1 cellular context compared by ENCODE assay signal in genomic region chr11:47176328-47177228, GRCh38.
A peak's percentile ranks its signal among the peaks of the same experiment; 100 is the strongest.
TF ChIP-seq lines count a peak whose summit lies in the region.

ARFGAP2 (minus strand) TSS chr11:47176879; CDS start chr11:47176853, 26 bp downstream.

TF ChIP-seq in HepG2, 621 proteins besides CTCF, POLR2A, EP300 and RAD21 (continued from another document and continues in another):
- TF ChIP-seq MLXIP (CRISPR knock-in tag; IDR thresholded peaks at IDR 0.05; ENCODE audit: borderline replicate concordance) (no peak), HOXD1 (CRISPR knock-in tag; IDR thresholded peaks at IDR 0.05) (no peak), CBX5 (CRISPR knock-in tag; IDR thresholded peaks at IDR 0.05; ENCODE audit: borderline replicate concordance) (no peak), HOXA9 (CRISPR knock-in tag; IDR thresholded peaks at IDR 0.05; ENCODE audit: borderline replicate concordance) (no peak), U2AF2 (IDR thresholded peaks at IDR 0.05; ENCODE audit: low read depth, low read length) (no peak), ZNF720 (CRISPR knock-in tag; IDR thresholded peaks at IDR 0.05) (no peak), EED (CRISPR knock-in tag; IDR thresholded peaks at IDR 0.05) (0 out of 2 replicates have a peak, but pooled peaks have one; percentile 77), ZNF354B (CRISPR knock-in tag; IDR thresholded peaks at IDR 0.05) (no peak), ZNF609 (CRISPR knock-in tag; IDR thresholded peaks at IDR 0.05; ENCODE audit: borderline replicate concordance) (peak; percentile 27; the same call in 1 of the 2 replicates), SIX1 (CRISPR knock-in tag; IDR thresholded peaks at IDR 0.05; ENCODE audit: borderline replicate concordance) (no peak), ZNF503 (CRISPR knock-in tag; IDR thresholded peaks at IDR 0.05) (no peak), ZSCAN21 (CRISPR knock-in tag; IDR thresholded peaks at IDR 0.05; ENCODE audit: borderline replicate concordance) (peak; percentile 51; the same call in 1 of the 2 replicates), SRF (IDR thresholded peaks at IDR 0.05; ENCODE audit: low read depth, low read length) (no peak), NCOA5 (CRISPR knock-in tag; IDR thresholded peaks at IDR 0.05) (no peak), MATR3 (CRISPR knock-in tag; IDR thresholded peaks at IDR 0.05) (no peak), SAP130 (CRISPR knock-in tag; IDR thresholded peaks at IDR 0.05; ENCODE audit: low read depth) (peak; percentile 76), ZNF883 (CRISPR knock-in tag; IDR thresholded peaks at IDR 0.05; ENCODE audit: not compliant biosample characterization) (no peak), NONO (IDR thresholded peaks at IDR 0.05) (no peak), NONO (CRISPR knock-in tag; conservative IDR thresholded peaks at IDR 0.05) (peak; percentile 40; the same call in 1 of the 2 replicates), THAP8 (CRISPR knock-in tag; IDR thresholded peaks at IDR 0.05; ENCODE audit: borderline replicate concordance) (no peak), MAX (IDR thresholded peaks at IDR 0.05) (peak; percentile 32; the same call in 1 of the 2 replicates), THAP7 (CRISPR knock-in tag; IDR thresholded peaks at IDR 0.05) (no peak), RELA (CRISPR knock-in tag; IDR thresholded peaks at IDR 0.05) (no peak), ZFP37 (CRISPR knock-in tag; IDR thresholded peaks at IDR 0.05; ENCODE audit: borderline replicate concordance) (no peak), FOXP4 (CRISPR knock-in tag; IDR thresholded peaks at IDR 0.05) (peak; percentile 18; the same call in 1 of the 2 replicates), GRHL1 (CRISPR knock-in tag; conservative IDR thresholded peaks at IDR 0.05) (no peak), MYPOP (CRISPR knock-in tag; IDR thresholded peaks at IDR 0.05) (0 out of 2 replicates have a peak, but pooled peaks have one; percentile 61), THYN1 (CRISPR knock-in tag; IDR thresholded peaks at IDR 0.05; ENCODE audit: borderline replicate concordance, low read depth) (no peak), NFE2 (CRISPR knock-in tag; IDR thresholded peaks at IDR 0.05) (no peak), TOE1 (CRISPR knock-in tag; IDR thresholded peaks at IDR 0.05) (no peak), TCF7L2 (IDR thresholded peaks at IDR 0.05; ENCODE audit: low read depth, low read length) (no peak), DRAP1 (CRISPR knock-in tag; IDR thresholded peaks at IDR 0.05) (peak; percentile 57; the same call in 1 of the 2 replicates), ZNF460 (CRISPR knock-in tag; IDR thresholded peaks at IDR 0.05; ENCODE audit: borderline replicate concordance) (no peak), SIN3B (IDR thresholded peaks at IDR 0.05; ENCODE audit: low read length) (peak; percentile 83), BATF2 (CRISPR knock-in tag; IDR thresholded peaks at IDR 0.05) (no peak), ZNF589 (CRISPR knock-in tag; conservative IDR thresholded peaks at IDR 0.05) (no peak; the same call in 1 of the 2 replicates), CCAR2 (optimal IDR thresholded peaks at IDR 0.05; ENCODE audit: low read depth, low read length) (no peak), MBD4 (IDR thresholded peaks at IDR 0.05; ENCODE audit: borderline replicate concordance, low read length) (no peak), TFDP1 (CRISPR knock-in tag; IDR thresholded peaks at IDR 0.05; ENCODE audit: borderline replicate concordance) (no peak; the same call in 1 of the 2 replicates), ZNF598 (CRISPR knock-in tag; IDR thresholded peaks at IDR 0.05; ENCODE audit: borderline replicate concordance) (no peak), CREB1 (IDR thresholded peaks at IDR 0.05) (peak; percentile 67), CREB1 (CRISPR knock-in tag; IDR thresholded peaks at IDR 0.05) (peak; percentile 4; the same call in 1 of the 2 replicates), ZNF780A (CRISPR knock-in tag; IDR thresholded peaks at IDR 0.05) (no peak), POGZ (CRISPR knock-in tag; IDR thresholded peaks at IDR 0.05) (peak; percentile 50; the same call in 1 of the 2 replicates), CREBL2 (CRISPR knock-in tag; IDR thresholded peaks at IDR 0.05; ENCODE audit: borderline replicate concordance) (no peak)
